Comparison of ENCODE assay signal across 1 cellular context in genomic region chr4:185463541-185463940, GRCh38.
TF ChIP-seq lines count a peak whose summit lies in the region.

No MANE protein-coding gene starts in this region.

TF ChIP-seq in WTC11, 78 proteins besides CTCF, POLR2A, EP300 and RAD21 (continued from another document):
- TF ChIP-seq EMX1 (CRISPR knock-in tag; IDR thresholded peaks at IDR 0.05) (no peak), ESRRA (CRISPR knock-in tag; IDR thresholded peaks at IDR 0.05; ENCODE audit: borderline replicate concordance) (no peak), ZNF317 (CRISPR knock-in tag; IDR thresholded peaks at IDR 0.05; ENCODE audit: borderline replicate concordance, low read depth) (no peak), ZNF232 (CRISPR knock-in tag; IDR thresholded peaks at IDR 0.05) (no peak), SMAD4 (CRISPR knock-in tag; IDR thresholded peaks at IDR 0.05) (no peak)
- TF ChIP-seq, protein P1, sequence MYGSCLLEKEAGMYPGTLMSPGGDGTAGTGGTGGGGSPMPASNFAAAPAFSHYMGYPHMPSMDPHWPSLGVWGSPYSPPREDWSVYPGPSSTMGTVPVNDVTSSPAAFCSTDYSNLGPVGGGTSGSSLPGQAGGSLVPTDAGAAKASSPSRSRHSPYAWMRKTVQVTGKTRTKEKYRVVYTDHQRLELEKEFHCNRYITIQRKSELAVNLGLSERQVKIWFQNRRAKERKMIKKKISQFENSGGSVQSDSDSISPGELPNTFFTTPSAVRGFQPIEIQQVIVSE (CRISPR knock-in tag; IDR thresholded peaks at IDR 0.05; ENCODE audit: borderline replicate concordance), result no peak
- TF ChIP-seq, protein P2, sequence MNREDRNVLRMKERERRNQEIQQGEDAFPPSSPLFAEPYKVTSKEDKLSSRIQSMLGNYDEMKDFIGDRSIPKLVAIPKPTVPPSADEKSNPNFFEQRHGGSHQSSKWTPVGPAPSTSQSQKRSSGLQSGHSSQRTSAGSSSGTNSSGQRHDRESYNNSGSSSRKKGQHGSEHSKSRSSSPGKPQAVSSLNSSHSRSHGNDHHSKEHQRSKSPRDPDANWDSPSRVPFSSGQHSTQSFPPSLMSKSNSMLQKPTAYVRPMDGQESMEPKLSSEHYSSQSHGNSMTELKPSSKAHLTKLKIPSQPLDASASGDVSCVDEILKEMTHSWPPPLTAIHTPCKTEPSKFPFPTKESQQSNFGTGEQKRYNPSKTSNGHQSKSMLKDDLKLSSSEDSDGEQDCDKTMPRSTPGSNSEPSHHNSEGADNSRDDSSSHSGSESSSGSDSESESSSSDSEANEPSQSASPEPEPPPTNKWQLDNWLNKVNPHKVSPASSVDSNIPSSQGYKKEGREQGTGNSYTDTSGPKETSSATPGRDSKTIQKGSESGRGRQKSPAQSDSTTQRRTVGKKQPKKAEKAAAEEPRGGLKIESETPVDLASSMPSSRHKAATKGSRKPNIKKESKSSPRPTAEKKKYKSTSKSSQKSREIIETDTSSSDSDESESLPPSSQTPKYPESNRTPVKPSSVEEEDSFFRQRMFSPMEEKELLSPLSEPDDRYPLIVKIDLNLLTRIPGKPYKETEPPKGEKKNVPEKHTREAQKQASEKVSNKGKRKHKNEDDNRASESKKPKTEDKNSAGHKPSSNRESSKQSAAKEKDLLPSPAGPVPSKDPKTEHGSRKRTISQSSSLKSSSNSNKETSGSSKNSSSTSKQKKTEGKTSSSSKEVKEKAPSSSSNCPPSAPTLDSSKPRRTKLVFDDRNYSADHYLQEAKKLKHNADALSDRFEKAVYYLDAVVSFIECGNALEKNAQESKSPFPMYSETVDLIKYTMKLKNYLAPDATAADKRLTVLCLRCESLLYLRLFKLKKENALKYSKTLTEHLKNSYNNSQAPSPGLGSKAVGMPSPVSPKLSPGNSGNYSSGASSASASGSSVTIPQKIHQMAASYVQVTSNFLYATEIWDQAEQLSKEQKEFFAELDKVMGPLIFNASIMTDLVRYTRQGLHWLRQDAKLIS (CRISPR knock-in tag; IDR thresholded peaks at IDR 0.05; ENCODE audit: borderline replicate concordance), result no peak
- TF ChIP-seq, protein P3, sequence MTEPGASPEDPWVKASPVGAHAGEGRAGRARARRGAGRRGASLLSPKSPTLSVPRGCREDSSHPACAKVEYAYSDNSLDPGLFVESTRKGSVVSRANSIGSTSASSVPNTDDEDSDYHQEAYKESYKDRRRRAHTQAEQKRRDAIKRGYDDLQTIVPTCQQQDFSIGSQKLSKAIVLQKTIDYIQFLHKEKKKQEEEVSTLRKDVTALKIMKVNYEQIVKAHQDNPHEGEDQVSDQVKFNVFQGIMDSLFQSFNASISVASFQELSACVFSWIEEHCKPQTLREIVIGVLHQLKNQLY (CRISPR knock-in tag; IDR thresholded peaks at IDR 0.05), result no peak
